Comparison of ENCODE assay signal across 19 cellular contexts in the genomic region with DNA sequence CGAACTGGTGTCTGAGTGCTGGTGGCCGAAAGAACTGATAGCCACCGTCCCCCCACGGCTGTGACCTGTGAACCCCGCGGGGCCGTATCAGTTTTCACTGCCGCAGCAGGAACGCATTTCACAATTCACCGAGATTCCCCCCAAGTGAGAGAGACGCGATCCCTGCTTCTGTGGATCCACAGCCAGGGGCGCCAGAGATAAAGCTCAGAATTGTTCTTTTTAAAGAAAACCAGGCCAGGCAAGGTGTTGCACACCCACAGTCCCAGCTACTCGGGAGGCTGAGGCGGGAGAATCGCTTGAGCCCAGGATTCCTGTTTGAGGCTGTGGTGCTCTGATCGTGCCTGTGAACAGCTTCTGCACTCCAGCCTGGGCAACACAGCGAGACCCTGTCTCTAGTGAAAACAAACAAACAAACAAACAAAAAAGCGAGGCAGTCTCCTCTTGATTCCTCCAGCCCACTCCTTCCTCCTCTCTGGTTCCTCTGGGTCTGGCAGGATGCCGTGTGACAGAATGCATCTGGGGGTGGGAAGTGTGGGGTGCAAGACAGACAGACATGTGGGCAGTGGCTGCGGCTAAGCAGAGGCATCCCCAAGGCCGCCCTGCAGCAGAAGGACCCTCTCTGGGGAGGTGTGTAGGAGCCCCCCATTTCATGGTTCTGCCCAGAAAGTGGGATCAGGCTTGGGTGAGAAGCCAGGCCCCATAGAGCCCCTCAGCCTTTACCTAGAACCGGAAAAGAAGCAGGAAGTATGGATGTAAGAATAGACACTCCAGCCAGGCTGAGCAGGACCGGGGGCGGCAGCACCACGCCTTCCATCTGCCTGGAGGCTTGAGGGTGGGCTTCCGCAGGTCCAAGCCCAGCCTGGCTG. TPM values are rescaled to one million over a fixed set of nuclear protein-coding genes. Genes with fewer than 3 reads are reported as not detected.
DNase-seq lines count a peak whose midpoint lies in the region; ATAC-seq and TF ChIP-seq lines count a peak whose summit lies in the region.
"Had no signal": no experiment of that assay in that cellular context is flagged by ENCODE, and none has a peak within 500 bp of the region (broad histone marks: within the 10 kb centered on the region; RNA-seq: fewer than 3 reads in every experiment).

No MANE protein-coding gene starts in this region.

- no peak overlapping the region for H3K4me3 ChIP-seq in coronary artery
- H3K4me3 ChIP-seq: GM12878 had no signal

- no peak overlapping the region for H3K4me3 Mint-ChIP-seq in mesothelial cell of epicardium
- H3K4me3 Mint-ChIP-seq in type B pancreatic cell = peak overlapping the region; percentile 7
- H3K4me3 Mint-ChIP-seq: immature natural killer cell had no signal

- DNase-seq in NCI-H2227 (lab: John Stamatoyannopoulos, UW; ENCODE audit: unreplicated experiment) (peak; percentile 34), NCI-H2227 treated with DMSO at 0.1 percent for 48 hours (lab: John Stamatoyannopoulos, UW) (no peak), coronary artery (ENCODE audit: low spot score) (peak; percentile 64), mesothelial cell of epicardium (ENCODE audit: low spot score in 2 of 2, unreplicated experiment in 2 of 2) (no peak), type B pancreatic cell (ENCODE audit: extremely low spot score, unreplicated experiment) (no peak), omental fat pad (ENCODE audit: low spot score) (no peak), inferior parietal cortex (ENCODE audit: extremely low spot score) (no peak)
- DNase-seq: activated CD4-positive, CD25-positive, alpha-beta regulatory T cell; activated naive CD4-positive, alpha-beta T cell treated with Interleukin-2 at 50 U/mL for 16 hours; immature natural killer cell; NCI-H2029; NCI-H774; stimulated activated CD4-positive, alpha-beta T cell treated with anti-CD3 and anti-CD28 coated beads, Interleukin-15, amount 100 ng/mL, for 24 hours; T-helper 1 cell had no signal

- no peak overlapping the region for H3K27ac ChIP-seq in coronary artery
- H3K27ac ChIP-seq: 22Rv1, RWPE1 had no signal

- H3K27ac Mint-ChIP-seq in mesothelial cell of epicardium (peak overlapping the region; percentile 39), type B pancreatic cell (peak overlapping the region; percentile 53)
- H3K27ac Mint-ChIP-seq: immature natural killer cell had no signal

- ATAC-seq in omental fat pad (ENCODE audit: low FRiP score) = no peak
- no peak for ATAC-seq in GM18909 (IDR thresholded peaks at IDR 0.05; ENCODE audit: poor library complexity, unreplicated experiment)
- ATAC-seq: GM12878 had no signal

- TF ChIP-seq CTCF in coronary artery (IDR thresholded peaks at IDR 0.05) = no peak
- TF ChIP-seq CTCF in mesothelial cell of epicardium (IDR thresholded peaks at IDR 0.05; ENCODE audit: unreplicated experiment) = no peak
- peak; percentile 55 for TF ChIP-seq CTCF in type B pancreatic cell (conservative IDR thresholded peaks at IDR 0.05)
- no peak for TF ChIP-seq CTCF in omental fat pad (IDR thresholded peaks at IDR 0.05)

- no peaks in the 10 kb centered on the region for H3K9me3 Mint-ChIP-seq in mesothelial cell of epicardium
- H3K9me3 Mint-ChIP-seq in type B pancreatic cell = no peaks in the 10 kb centered on the region
- H3K9me3 Mint-ChIP-seq: immature natural killer cell had no signal

- no peaks in the 10 kb centered on the region for H3K36me3 Mint-ChIP-seq in mesothelial cell of epicardium
- H3K36me3 Mint-ChIP-seq in type B pancreatic cell = no peaks in the 10 kb centered on the region
- H3K36me3 Mint-ChIP-seq: immature natural killer cell had no signal

- no peaks in the 10 kb centered on the region for H3K27me3 Mint-ChIP-seq in mesothelial cell of epicardium (ENCODE audit: low read depth)
- H3K27me3 Mint-ChIP-seq in type B pancreatic cell = peaks cover 3% of the 10 kb centered on the region

- H3K4me1 Mint-ChIP-seq in mesothelial cell of epicardium (peaks cover 14% of the 10 kb centered on the region), type B pancreatic cell (ENCODE audit: unreplicated experiment) (peaks cover 10% of the 10 kb centered on the region)
- H3K4me1 Mint-ChIP-seq: immature natural killer cell had no signal

RNA-seq across cellular contexts. Expression of gene PPP1R13B, which starts 39.2 kb away (rescaled TPM):
- 44.5 to 53.0 TPM (median 49.1 TPM) in 3 replicates for total RNA-seq in mesothelial cell of epicardium
- total RNA-seq in type B pancreatic cell (ENCODE audit: low replicate concordance) = 20.4 and 42.0 TPM in 2 replicates
- 10 to 100 TPM in 3 of 4 donors, 1 to 10 TPM in 1; 9.7 to 31.1 (median 15.0) TPM for total RNA-seq in omental fat pad

RNA-seq across cellular contexts. Expression of gene TDRD9, which starts 41.7 kb away (rescaled TPM):
- total RNA-seq in mesothelial cell of epicardium = not detected in 3 replicates
- total RNA-seq in type B pancreatic cell (ENCODE audit: low replicate concordance) = not detected in 2 replicates
- total RNA-seq in omental fat pad = 1 to 10 TPM in 2 of 4 donors, under 1 TPM in 2; 0.28 to 8.0 (median 1.1) TPM
- total RNA-seq: GM12878 had no signal

RNA-seq across cellular contexts. Expression of gene RD3L, which starts 55.8 kb away (rescaled TPM):
- total RNA-seq in mesothelial cell of epicardium (not detected in 3 replicates), type B pancreatic cell (ENCODE audit: low replicate concordance) (not detected in 2 replicates), omental fat pad (not detected)
- total RNA-seq: GM12878, mesenteric fat pad had no signal

Comparison
In these comparisons a context has a peak if more than half of its experiments do, and no peak if none do; other contexts are left out.
1. DNase-seq: peak in NCI-H2227 (single experiment) and coronary artery (single experiment); none in NCI-H2227 treated with DMSO at 0.1 percent for 48 hours (single experiment), mesothelial cell of epicardium (0 of 2), type B pancreatic cell (single experiment), omental fat pad (single experiment) and inferior parietal cortex (single experiment).